20 cellular contexts compared by ENCODE assay signal in the genomic region with DNA sequence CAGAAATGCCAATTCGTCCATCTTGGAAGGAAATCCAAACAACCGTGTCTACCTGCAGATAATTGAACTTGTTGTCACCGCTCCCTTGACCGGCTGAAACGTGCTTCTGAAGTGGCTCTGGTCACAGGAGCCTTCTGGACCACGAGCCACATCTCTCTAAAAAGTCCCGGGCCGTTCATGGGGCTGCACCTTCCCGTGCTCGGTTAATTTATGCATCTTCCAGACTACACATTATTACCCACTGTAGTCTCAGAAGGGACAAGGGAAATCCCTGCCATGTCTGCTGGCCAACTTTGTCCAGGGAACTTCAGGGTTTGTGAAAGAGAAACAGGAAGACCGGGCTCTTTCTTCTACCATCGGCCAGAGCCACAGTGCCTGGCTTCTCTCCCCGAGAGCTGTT.
DNase-seq lines count a peak whose midpoint lies in the region; ATAC-seq and TF ChIP-seq lines count a peak whose summit lies in the region.
"Had no signal": no experiment of that assay in that cellular context is flagged by ENCODE, and none has a peak within 500 bp of the region (broad histone marks: within the 10 kb centered on the region; RNA-seq: fewer than 3 reads in every experiment).

No MANE protein-coding gene starts in this region.

- H3K4me1 Mint-ChIP-seq in activated CD4-positive, alpha-beta T cell treated with anti-CD3 and anti-CD28 coated beads, Interleukin-2, amount 10 ng/mL, durations not matched to agents 24 days and 14 days, result peaks cover 1% of the 10 kb centered on the region
- H3K4me1 Mint-ChIP-seq in Caco-2 (ENCODE audit: low read depth, unreplicated experiment), result no peaks in the 10 kb centered on the region

- CTCF ChIA-PET in Caco-2 (lab: Charles Lee), result no interaction called here

- BruUV-seq in Caco-2 (replicated peaks; lab: Mats Ljungman, UMichigan), result no TSS peak

- intact Hi-C loops in cardiac septum (cut with DNase I), result no loop called here
- intact Hi-C loops in Right ventricle myocardium inferior (cut with DNase I), result no loop called here
- intact Hi-C loops in activated CD4-positive, alpha-beta T cell treated with anti-CD3 and anti-CD28 coated beads, Interleukin-2, amount 10 ng/mL, durations not matched to agents 24 days and 14 days (cut with micrococcal nuclease), result no loop called here
- intact Hi-C loops in Caco-2 (cut with micrococcal nuclease; ENCODE audit: unreplicated experiment), result no loop called here

- H3K27ac Mint-ChIP-seq in activated CD4-positive, alpha-beta T cell treated with anti-CD3 and anti-CD28 coated beads, Interleukin-2, amount 10 ng/mL, durations not matched to agents 24 days and 14 days, result no peak overlapping the region
- H3K27ac Mint-ChIP-seq in Caco-2 (ENCODE audit: unreplicated experiment), result no peak overlapping the region
- H3K27ac Mint-ChIP-seq: HFFc6 had no signal

- H3K27ac ChIP-seq in RWPE2 (ENCODE audit: poor library complexity, severe bottlenecking), result no peak overlapping the region
- H3K27ac ChIP-seq: SJCRH30 had no signal

- no peaks in the 10 kb centered on the region for H3K36me3 Mint-ChIP-seq in activated CD4-positive, alpha-beta T cell treated with anti-CD3 and anti-CD28 coated beads, Interleukin-2, amount 10 ng/mL, durations not matched to agents 24 days and 14 days (ENCODE audit: low read depth)
- no peaks in the 10 kb centered on the region for H3K36me3 Mint-ChIP-seq in Caco-2 (ENCODE audit: insufficient read depth, unreplicated experiment)

- TF ChIP-seq CTCF in RWPE2 (IDR thresholded peaks at IDR 0.05; ENCODE audit: poor library complexity, severe bottlenecking) (no peak), Caco-2 (IDR thresholded peaks at IDR 0.05; ENCODE audit: insufficient read depth in 1 of 2, low read depth in 1 of 2, low read length in 1 of 2, severe bottlenecking in 1 of 2, unreplicated experiment in 1 of 2) (no peak)

- H3K4me3 Mint-ChIP-seq in activated CD4-positive, alpha-beta T cell treated with anti-CD3 and anti-CD28 coated beads, Interleukin-2, amount 10 ng/mL, durations not matched to agents 24 days and 14 days, result no peak overlapping the region
- no peak overlapping the region for H3K4me3 Mint-ChIP-seq in Caco-2 (ENCODE audit: unreplicated experiment)
- H3K4me3 Mint-ChIP-seq: CD4-positive, CD25-positive, alpha-beta regulatory T cell; HFFc6 had no signal

- no peaks in the 10 kb centered on the region for H3K4me1 ChIP-seq in RWPE2 (ENCODE audit: insufficient read depth, poor library complexity, severe bottlenecking)
- no peaks in the 10 kb centered on the region for H3K4me1 ChIP-seq in Caco-2
- H3K4me1 ChIP-seq: HAP-1, SJCRH30 had no signal

- H3K9me3 ChIP-seq in RWPE2 (ENCODE audit: severe bottlenecking) (no peaks in the 10 kb centered on the region), Caco-2 (no peaks in the 10 kb centered on the region)
- H3K9me3 ChIP-seq: HAP-1, MG63, SJCRH30 had no signal

- H3K27me3 ChIP-seq in RWPE2 (ENCODE audit: insufficient read depth, poor library complexity, severe bottlenecking), result no peaks in the 10 kb centered on the region
- H3K27me3 ChIP-seq in Caco-2 (replicated peaks; ENCODE audit: control insufficient read depth, insufficient read depth, low read length), result no peaks in the 10 kb centered on the region; the same call in 1 of the 2 replicates
- H3K27me3 ChIP-seq: MG63 had no signal

- H3K9me3 Mint-ChIP-seq in activated CD4-positive, alpha-beta T cell treated with anti-CD3 and anti-CD28 coated beads, Interleukin-2, amount 10 ng/mL, durations not matched to agents 24 days and 14 days, result no peaks in the 10 kb centered on the region
- H3K9me3 Mint-ChIP-seq in Caco-2 (ENCODE audit: unreplicated experiment), result no peaks in the 10 kb centered on the region
- H3K9me3 Mint-ChIP-seq: HFFc6 had no signal

- H3K27me3 Mint-ChIP-seq in activated CD4-positive, alpha-beta T cell treated with anti-CD3 and anti-CD28 coated beads, Interleukin-2, amount 10 ng/mL, durations not matched to agents 24 days and 14 days, result peaks cover 2% of the 10 kb centered on the region
- H3K27me3 Mint-ChIP-seq in Caco-2 (ENCODE audit: insufficient read depth, unreplicated experiment), result peaks cover 7% of the 10 kb centered on the region

- no peak overlapping the region for H3K4me3 ChIP-seq in RWPE2 (ENCODE audit: severe bottlenecking)
- no peak overlapping the region for H3K4me3 ChIP-seq in Caco-2 (ENCODE audit: low read depth, low read length)
- H3K4me3 ChIP-seq: HAP-1, MG63, SJCRH30 had no signal

- POLR2A ChIA-PET in Caco-2 (lab: Charles Lee), result no interaction called here

- peak; percentile 51 for DNase-seq in cardiac septum (ENCODE audit: low spot score)
- DNase-seq in Right ventricle myocardium inferior (ENCODE audit: missing footprints), result no peak
- DNase-seq in RWPE2 (ENCODE audit: low spot score), result peak; percentile 7
- no peak for DNase-seq in activated CD4-positive, alpha-beta T cell treated with anti-CD3 and anti-CD28 coated beads, Interleukin-2, amount 10 ng/mL, durations not matched to agents 24 days and 14 days
- DNase-seq in Caco-2, result no peak
- DNase-seq in MV-4-11 (lab: John Stamatoyannopoulos, UW), result no peak
- DNase-seq: CD4-positive, CD25-positive, alpha-beta regulatory T cell; DMS53; GOT3; HFFc6; KG1; MG63; NCI-H2029; NCI-H446; NCI-H524 treated with DMSO at 0.1 percent for 48 hours; NCI-H774; SJCRH30 had no signal

- ATAC-seq in Right ventricle myocardium inferior (no peak), HG02588 (IDR thresholded peaks at IDR 0.05; ENCODE audit: unreplicated experiment) (peak; percentile 90), RWPE2 (ENCODE audit: low read depth) (no peak), HG03521 (IDR thresholded peaks at IDR 0.05; ENCODE audit: unreplicated experiment) (no peak)

- peaks cover 29% of the 10 kb centered on the region for H3K36me3 ChIP-seq in RWPE2 (ENCODE audit: low read depth)
- H3K36me3 ChIP-seq in Caco-2 (ENCODE audit: control insufficient read depth, insufficient read depth, low read length), result no peaks in the 10 kb centered on the region
- H3K36me3 ChIP-seq: HAP-1, MG63, SJCRH30 had no signal

Comparison
In these comparisons a context has a peak if more than half of its experiments do, and no peak if none do; other contexts are left out.
1. DNase-seq: peak in cardiac septum (single experiment) and RWPE2 (single experiment); none in Right ventricle myocardium inferior (single experiment), activated CD4-positive, alpha-beta T cell treated with anti-CD3 and anti-CD28 coated beads, Interleukin-2, amount 10 ng/mL, durations not matched to agents 24 days and 14 days (single experiment), Caco-2 (0 of 2) and MV-4-11 (single experiment).